In genomic region chr7:90520484-90520883, GRCh38 we compare ENCODE assay signal across 14 cellular contexts. TPM values are rescaled to one million over a fixed set of nuclear protein-coding genes. Genes with fewer than 3 reads are reported as not detected.
DNase-seq lines count a peak whose midpoint lies in the region; ATAC-seq, FAIRE-seq and TF ChIP-seq lines count a peak whose summit lies in the region.
"Had no signal": no experiment of that assay in that cellular context is flagged by ENCODE, and none has a peak within 500 bp of the region (broad histone marks: within the 10 kb centered on the region; RNA-seq: fewer than 3 reads in every experiment).

No MANE protein-coding gene starts in this region.

- H2BK15ac ChIP-seq in IMR-90 (ENCODE audit: low read depth, low read length), result no peak overlapping the region

- H2AK5ac ChIP-seq in IMR-90 (ENCODE audit: low read depth, low read length), result no peak overlapping the region

- no peak overlapping the region for H2BK5ac ChIP-seq in IMR-90 (ENCODE audit: low read depth, low read length, poor library complexity, severe bottlenecking)

- dilution Hi-C loops in IMR-90 (cut with HindIII; ENCODE audit: low sequenced_read_pairs, unreplicated experiment), result no loop called here

- no peak overlapping the region for H3K4ac ChIP-seq in IMR-90 (ENCODE audit: low read depth, low read length)

- H3K79me1 ChIP-seq in IMR-90 (ENCODE audit: low read depth in 1 of 2, low read length in 2 of 2), result no peaks in the 10 kb centered on the region

- no peak overlapping the region for H3K4me3 Mint-ChIP-seq in CD14-positive monocyte
- H3K4me3 Mint-ChIP-seq: brain; stimulated activated naive B cell treated with anti-CD40 and anti-IgM and Interleukin-4, amounts not matched to agents 10 μg/mL and 1 μg/mL and 100 μg/mL, for 72 hours; T-helper 17 cell had no signal

- no peak overlapping the region for H3K56ac ChIP-seq in IMR-90 (ENCODE audit: extremely low read depth, insufficient read depth, low read length)

- H3K4me2 ChIP-seq in IMR-90 (ENCODE audit: low read depth, low read length) (peak overlapping the region; percentile 50; the same call in 1 of the 2 replicates), GM12878 (ENCODE audit: control insufficient read depth, insufficient read depth) (no peak overlapping the region)

- SMC1A ChIA-PET in GM12878 (lab: Charles Lee; ENCODE audit: uncharacterized antibody, unreplicated experiment), result no interaction called here

- H3K4me1 Mint-ChIP-seq in CD14-positive monocyte, result no peaks in the 10 kb centered on the region
- H3K4me1 Mint-ChIP-seq: stimulated activated naive B cell treated with anti-CD40 and anti-IgM and Interleukin-4, amounts not matched to agents 10 μg/mL and 1 μg/mL and 100 μg/mL, for 72 hours had no signal

- no peak overlapping the region for H3K23ac ChIP-seq in IMR-90 (ENCODE audit: low read depth, low read length)

- TF ChIP-seq CTCF in CD14-positive monocyte (IDR thresholded peaks at IDR 0.05), result peak; percentile 34
- peak; percentile 30 for TF ChIP-seq CTCF in IMR-90 (conservative IDR thresholded peaks at IDR 0.05; ENCODE audit: low read depth, low read length)
- TF ChIP-seq CTCF in GM12878 (IDR thresholded peaks at IDR 0.05 in 2 of 3, conservative IDR thresholded peaks at IDR 0.05 in 1 of 3; ENCODE audit: control insufficient read depth in 2 of 3, extremely low read depth in 1 of 3, insufficient read depth in 1 of 3, low read depth in 3 of 3, low read length in 3 of 3), result peak; percentile 31 to 34 (median 32); a peak in 3 of 6 replicates
- peak; percentile 29 to 47 (median 36) for TF ChIP-seq CTCF in right lobe of liver (IDR thresholded peaks at IDR 0.05)

- peaks cover 0 to 6% (median 6%) of the 10 kb centered on the region in 3 donors for H3K27me3 Mint-ChIP-seq in CD14-positive monocyte (ENCODE audit: low read depth in 3 of 3)
- H3K27me3 Mint-ChIP-seq: brain; stimulated activated naive B cell treated with anti-CD40 and anti-IgM and Interleukin-4, amounts not matched to agents 10 μg/mL and 1 μg/mL and 100 μg/mL, for 72 hours had no signal

- TF ChIP-seq EP300 in GM12878 (IDR thresholded peaks at IDR 0.05; ENCODE audit: borderline replicate concordance in 1 of 2, control insufficient read depth in 1 of 2, low read depth in 2 of 2, low read length in 2 of 2), result no peak

- WGBS in IMR-90 (ENCODE audit: extremely low coverage in 2 of 2, insufficient read length in 1 of 2), 2 experiments, result 50% methylated on average over 1 of the region's 5 CpGs; no CpG with 5 or more reads in 1 of the 2 experiments
- WGBS in GM12878 (ENCODE audit: insufficient coverage, insufficient replicate concordance, low lambda C conversion rate, missing lambda C conversion rate), result 31% methylated on average over 5 of the region's 5 CpGs
- WGBS in right lobe of liver (ENCODE audit: insufficient coverage, low coverage, low lambda C conversion rate, missing lambda C conversion rate), result 19% methylated on average over 5 of the region's 5 CpGs

- no peak overlapping the region for H4K8ac ChIP-seq in IMR-90 (ENCODE audit: low read depth in 2 of 2, low read length in 2 of 2)

- H2BK120ac ChIP-seq in IMR-90 (ENCODE audit: low read depth, low read length), result no peak overlapping the region

- POLR2A ChIA-PET in IMR-90 (lab: Charles Lee; ENCODE audit: unreplicated experiment) (no interaction called here), GM12878 (lab: Charles Lee) (no interaction called here)

- no peaks in the 10 kb centered on the region for H3K36me3 ChIP-seq in IMR-90 (ENCODE audit: control insufficient read depth, insufficient read depth, low read length)
- no peaks in the 10 kb centered on the region for H3K36me3 ChIP-seq in GM12878 (ENCODE audit: control insufficient read depth in 2 of 2, insufficient read depth in 2 of 2, low read length in 1 of 2)
- H3K36me3 ChIP-seq in right lobe of liver, result no peaks in the 10 kb centered on the region
- H3K36me3 ChIP-seq: gastrocnemius medialis had no signal

- no peak overlapping the region for H3K18ac ChIP-seq in IMR-90 (ENCODE audit: low read depth, low read length)

- BruUV-seq in IMR-90 (replicated peaks; lab: Mats Ljungman, UMichigan) (no TSS peak), GM12878 (replicated peaks; lab: Mats Ljungman, UMichigan) (no TSS peak)

- H4K5ac ChIP-seq in IMR-90 (ENCODE audit: low read depth, low read length), result no peak overlapping the region

- intact Hi-C loops in CD14-positive monocyte (cut with micrococcal nuclease) (no loop called here), IMR-90 (cut with micrococcal nuclease) (no loop called here), GM12878 (cut with micrococcal nuclease; ENCODE audit: unreplicated experiment) (no loop called here), right lobe of liver (cut with DNase I) (no loop called here)

- no peak for TF ChIP-seq RAD21 in IMR-90 (IDR thresholded peaks at IDR 0.05; ENCODE audit: low read length)
- TF ChIP-seq RAD21 in GM12878 (IDR thresholded peaks at IDR 0.05; ENCODE audit: insufficient read depth, low read depth, low read length), result 0 out of 2 replicates have a peak, but pooled peaks have one; percentile 9

- no peak overlapping the region for H2AK9ac ChIP-seq in IMR-90 (replicated peaks; ENCODE audit: low read depth, low read length, poor library complexity)

- H3K9ac ChIP-seq in IMR-90 (ENCODE audit: low read depth, low read length), result no peak overlapping the region
- H3K9ac ChIP-seq in GM12878 (ENCODE audit: control insufficient read depth, insufficient read depth, low read length), result no peak overlapping the region

- no peak overlapping the region for H3K14ac ChIP-seq in IMR-90 (replicated peaks; ENCODE audit: low read depth, low read length)

- no peak overlapping the region for H2AFZ ChIP-seq in IMR-90 (replicated peaks; ENCODE audit: low read length, poor library complexity)
- no peak overlapping the region for H2AFZ ChIP-seq in GM12878 (ENCODE audit: control insufficient read depth, low read depth, low read length)

- RAD21 ChIA-PET in GM12878 (lab: Charles Lee; ENCODE audit: unreplicated experiment), result no interaction called here

- TF ChIP-seq POLR2A in IMR-90 (IDR thresholded peaks at IDR 0.05; ENCODE audit: low read depth, low read length) (no peak), GM12878 (IDR thresholded peaks at IDR 0.05; ENCODE audit: low read depth, low read length) (no peak), right lobe of liver (IDR thresholded peaks at IDR 0.05) (no peak)

- DNase-seq in CD14-positive monocyte (ENCODE audit: low spot score) (no peak), IMR-90 (peak; percentile 3), GM12878 (ENCODE audit: low read depth, low spot score) (no peak), right lobe of liver (no peak), KBM-7 (no peak)
- DNase-seq: gastrocnemius medialis; stimulated activated naive B cell treated with anti-CD40 and anti-IgM and Interleukin-4, amounts not matched to agents 10 μg/mL and 1 μg/mL and 100 μg/mL, for 72 hours; T-helper 17 cell had no signal

- H3K36me3 Mint-ChIP-seq in CD14-positive monocyte, result no peaks in the 10 kb centered on the region
- H3K36me3 Mint-ChIP-seq: brain; stimulated activated naive B cell treated with anti-CD40 and anti-IgM and Interleukin-4, amounts not matched to agents 10 μg/mL and 1 μg/mL and 100 μg/mL, for 72 hours had no signal

- no peaks in the 10 kb centered on the region for H3K27me3 ChIP-seq in IMR-90 (ENCODE audit: control insufficient read depth, insufficient read depth, low read length)
- H3K27me3 ChIP-seq in GM12878 (replicated peaks in 1 of 2; ENCODE audit: control insufficient read depth in 2 of 2, insufficient read depth in 2 of 2, low read length in 1 of 2), result no peaks in the 10 kb centered on the region
- no peaks in the 10 kb centered on the region for H3K27me3 ChIP-seq in right lobe of liver
- H3K27me3 ChIP-seq: gastrocnemius medialis had no signal

- no peaks in the 10 kb centered on the region for H3K9me3 ChIP-seq in IMR-90 (ENCODE audit: control insufficient read depth, insufficient read depth, low read length)
- H3K9me3 ChIP-seq in GM12878 (replicated peaks; ENCODE audit: control insufficient read depth, insufficient read depth, low read length), result no peaks in the 10 kb centered on the region; the same call in 2 of the 3 replicates
- no peaks in the 10 kb centered on the region for H3K9me3 ChIP-seq in right lobe of liver
- H3K9me3 ChIP-seq: gastrocnemius medialis had no signal

- no peaks in the 10 kb centered on the region for H3K9me1 ChIP-seq in IMR-90 (ENCODE audit: insufficient read depth, low read length)

- H3K4me1 ChIP-seq in IMR-90 (ENCODE audit: control insufficient read depth, insufficient read depth, low read length), result no peaks in the 10 kb centered on the region
- H3K4me1 ChIP-seq in GM12878 (ENCODE audit: control insufficient read depth, insufficient read depth, low read length), result no peaks in the 10 kb centered on the region
- H3K4me1 ChIP-seq in right lobe of liver, result no peaks in the 10 kb centered on the region
- H3K4me1 ChIP-seq: gastrocnemius medialis had no signal

- H3K27ac ChIP-seq in IMR-90 (ENCODE audit: insufficient read depth, low read length), result no peak overlapping the region
- no peak overlapping the region for H3K27ac ChIP-seq in GM12878 (ENCODE audit: control insufficient read depth, insufficient read depth)
- H3K27ac ChIP-seq in right lobe of liver, result no peak overlapping the region
- H3K27ac ChIP-seq: gastrocnemius medialis had no signal

- no peaks in the 10 kb centered on the region for H3K9me3 Mint-ChIP-seq in CD14-positive monocyte
- H3K9me3 Mint-ChIP-seq: stimulated activated naive B cell treated with anti-CD40 and anti-IgM and Interleukin-4, amounts not matched to agents 10 μg/mL and 1 μg/mL and 100 μg/mL, for 72 hours had no signal

- no peak overlapping the region for H2BK20ac ChIP-seq in IMR-90 (ENCODE audit: low read depth, low read length)

- in situ Hi-C loops in IMR-90 (cut with MboI; ENCODE audit: low sequenced_read_pairs) (no loop called here), GM12878 (cut with MboI) (no loop called here), KBM-7 (cut with MboI; ENCODE audit: low pct_unique_long_range_greater_than_20kb, low sequenced_read_pairs) (no loop called here)

- H4K20me1 ChIP-seq in IMR-90 (ENCODE audit: insufficient read depth, low read length) (no peaks in the 10 kb centered on the region), GM12878 (ENCODE audit: control insufficient read depth, insufficient read depth) (no peaks in the 10 kb centered on the region)

- CTCF ChIA-PET in IMR-90 (lab: Yijun Ruan, JAX), result no interaction called here
- CTCF ChIA-PET in GM12878 (lab: Yijun Ruan, JAX), result interaction anchor here (0.8 to 1.0 kb wide), 3 partner anchors 9 to 664 kb away, joined by 3 to 4 read pairs (median 3); no protein-coding TSS in a partner anchor

- H4K91ac ChIP-seq in IMR-90 (ENCODE audit: insufficient read depth, low read depth, low read length), result no peak overlapping the region

- ATAC-seq in IMR-90 (ENCODE audit: low read depth), result peak; percentile 29; the same call in 1 of the 2 replicates
- 0 out of 3 replicates have a peak, but pooled peaks have one; percentile 21 for ATAC-seq in GM12878
- ATAC-seq in right lobe of liver, result peak; percentile 35 to 72 (median 58)
- ATAC-seq in HG02973 (IDR thresholded peaks at IDR 0.05; ENCODE audit: unreplicated experiment), result no peak
- ATAC-seq in activated CD4-positive, CD25-positive, alpha-beta regulatory T cell treated with anti-CD3 and anti-CD28 coated beads, Interleukin-2, amount 50 U/mL, for 24 hours, result no peak
- ATAC-seq in HG03439 (IDR thresholded peaks at IDR 0.05; ENCODE audit: unreplicated experiment), result no peak
- ATAC-seq: gastrocnemius medialis; stimulated activated naive B cell treated with anti-CD40 and anti-IgM and Interleukin-4, amounts not matched to agents 10 μg/mL and 1 μg/mL and 100 μg/mL, for 72 hours; T-helper 17 cell had no signal

- no peak overlapping the region for H3K27ac Mint-ChIP-seq in CD14-positive monocyte
- H3K27ac Mint-ChIP-seq: brain; stimulated activated naive B cell treated with anti-CD40 and anti-IgM and Interleukin-4, amounts not matched to agents 10 μg/mL and 1 μg/mL and 100 μg/mL, for 72 hours; T-helper 17 cell had no signal

- H3K4me3 ChIP-seq in IMR-90 (ENCODE audit: insufficient read depth, low read depth, low read length), result no peak overlapping the region
- H3K4me3 ChIP-seq in GM12878, result no peak overlapping the region
- no peak overlapping the region for H3K4me3 ChIP-seq in right lobe of liver
- H3K4me3 ChIP-seq: gastrocnemius medialis had no signal

- H3K79me2 ChIP-seq in GM12878 (ENCODE audit: control insufficient read depth, insufficient read depth, low read length), result no peaks in the 10 kb centered on the region

- FAIRE-seq in GM12878 (lab: Jason Lieb, UNC), result peak; percentile 52

RNA-seq across cellular contexts. Expression of gene PTTG1IP2, which starts 51.0 kb away (rescaled TPM):
- polyA plus RNA-seq in CD14-positive monocyte (not detected), IMR-90 (2012; rRNA removed) (not detected in 2 replicates), GM12878 (2011; rRNA removed) (not detected in 2 replicates), GM12878 (2014; fragmentation: Illumina TruSeq; extraction: Trizol) (not detected in 2 replicates), GM12878 (2014; fragmentation: Nextera tagmentation; extraction: Ambion mirVana) (not detected), GM12878 (2014; rRNA removed) (not detected in 2 replicates), GM12878 (2016; fragmentation: Nextera tagmentation; extraction: Ambion mirVana) (not detected)
- total RNA-seq in IMR-90 (2012; rRNA removed) (not detected in 2 replicates), GM12878 (2014; rRNA removed) (not detected in 2 replicates), GM12878 (2014; rRNA removed; fragmentation: Illumina TruSeq; extraction: Trizol) (not detected in 2 replicates), GM12878 (2021) (not detected in 2 replicates), right lobe of liver (not detected)
- not detected in 2 replicates for polyA plus RNA-seq in IMR-90 (2012; cell fraction: cytosol; rRNA removed)
- polyA plus RNA-seq in IMR-90 (2012; cell fraction: nucleus; rRNA removed; ENCODE audit: low replicate concordance), result not detected in 2 replicates
- total RNA-seq in GM12878 (2013; cell fraction: nucleolus; rRNA removed), result not detected in 2 replicates
- not detected for polyA plus RNA-seq in GM12878 (2011; ENCODE audit: low read depth)
- polyA plus RNA-seq in GM12878 (2011; cell fraction: cytosol; rRNA removed), result not detected in 2 replicates
- polyA plus RNA-seq in GM12878 (2011; cell fraction: nucleus; rRNA removed), result not detected in 2 replicates
- polyA plus RNA-seq in GM12878 (2012), result not detected in 2 replicates
- not detected in 2 replicates for polyA minus RNA-seq in GM12878 (2011; rRNA and poly(A)+ RNA removed)
- not detected in 2 replicates for polyA minus RNA-seq in GM12878 (2011; cell fraction: cytosol; rRNA and poly(A)+ RNA removed)
- not detected in 2 replicates for polyA minus RNA-seq in GM12878 (2011; cell fraction: nucleus; rRNA and poly(A)+ RNA removed)
- total RNA-seq: gastrocnemius medialis, HT-29, mucosa of gallbladder, T-helper 17 cell had no signal

Comparison
In these comparisons a context has a peak if more than half of its experiments do, and no peak if none do; other contexts are left out.
1. ATAC-seq: peak in IMR-90 (single experiment), GM12878 (single experiment) and right lobe of liver (4 of 4); none in HG02973 (single experiment), activated CD4-positive, CD25-positive, alpha-beta regulatory T cell treated with anti-CD3 and anti-CD28 coated beads, Interleukin-2, amount 50 U/mL, for 24 hours (0 of 2) and HG03439 (single experiment).
2. Peak in every context shown above with its lines, with median percentiles within 50 percentile points of each other: CTCF ChIP-seq.